Comparison of ENCODE assay signal across 29 cellular contexts in genomic region chr7:3578399-3578798, GRCh38.
"Had no signal": no experiment of that assay in that cellular context is flagged by ENCODE, and none has a peak within 500 bp of the region (broad histone marks: within the 10 kb centered on the region; RNA-seq: fewer than 3 reads in every experiment).

No MANE protein-coding gene starts in this region.

- H3K27me3 ChIP-seq: adrenal gland, SJCRH30 had no signal

- H3K36me3 ChIP-seq: adrenal gland, SJCRH30, WERI-Rb-1 had no signal

- H3K4me1 ChIP-seq: adrenal gland, SJCRH30 had no signal

- ATAC-seq: activated naive CD4-positive, alpha-beta T cell treated with anti-CD3 and anti-CD28 coated beads, Interleukin-2, amount 50 U/mL, for 72 hours; activated T-cell treated with anti-CD3 and anti-CD28 coated beads, Interleukin-2, amount 50 U/mL, for 4 hours; Panc1 had no signal

- H3K27ac ChIP-seq: adrenal gland, KMS-11, SJCRH30, SK-N-MC, WERI-Rb-1 had no signal

- H3K4me3 ChIP-seq: adrenal gland, SJCRH30, SK-N-MC had no signal

- DNase-seq: activated CD4-positive, alpha-beta T cell treated with anti-CD3 and anti-CD28 coated beads, Interleukin-2, amount 10 ng/mL, durations not matched to agents 7 days and 5 days; activated CD4-positive, alpha-beta T cell treated with anti-CD3 and anti-CD28 coated beads, Interleukin-2, amount 50 U/mL, for 48 hours; activated CD4-positive, CD25-positive, alpha-beta regulatory T cell; activated CD8-positive, alpha-beta memory T cell treated with anti-CD3 and anti-CD28 coated beads, Interleukin-2, amount 50 U/mL, for 4 hours; activated gamma-delta T cell treated with Interleukin-2 at 50 U/mL for 16 hours; activated naive CD4-positive, alpha-beta T cell treated with anti-CD3 and anti-CD28 coated beads for 36 hours; activated T-cell treated with anti-CD3 and anti-CD28 coated beads for 4 hours; activated T-cell treated with anti-CD3 and anti-CD28 coated beads, Interleukin-2, amount 50 U/mL, for 4 hours; adrenal gland; anterior cingulate cortex; caudate nucleus; cerebellar nuclear complex; MM.1S; NCI-H1092 treated with DMSO at 0.1 percent for 48 hours; NCI-H1417 treated with DMSO at 0.1 percent for 48 hours; NCI-H187 treated with DMSO at 0.1 percent for 48 hours; NCI-H2081; NCI-H226; NCI-H446 treated with DMSO at 0.1 percent for 48 hours; NCI-H524; NCI-H69; SHP77; SJCRH30; T1000; WERI-Rb-1 had no signal

- H3K4me2 ChIP-seq: KMS-11 had no signal

- H3K9ac ChIP-seq: KMS-11 had no signal

- H3K9me3 ChIP-seq: adrenal gland had no signal
